Comparison of ENCODE assay signal across 14 cellular contexts in genomic region chr12:51589060-51589459, GRCh38.
"Had no signal": no experiment of that assay in that cellular context is flagged by ENCODE, and none has a peak within 500 bp of the region (broad histone marks: within the 10 kb centered on the region; RNA-seq: fewer than 3 reads in every experiment).

No MANE protein-coding gene starts in this region.

- H3K9me3 Mint-ChIP-seq: activated CD4-positive, alpha-beta memory T cell treated with anti-CD3 and anti-CD28 coated beads, Interleukin-2, amount 10 ng/mL, durations not matched to agents 7 days and 5 days; activated naive CD4-positive, alpha-beta T cell treated with anti-CD3 and anti-CD28 coated beads, Interleukin-2, amount 10 ng/mL, durations not matched to agents 7 days and 5 days; dendritic cell treated with granulocyte-macrophage colony-stimulating factor and Interleukin-4, amounts not matched to agents 40 ng/mL and 50 ng/mL, for 4 days; endodermal cell had no signal

- ATAC-seq: esophagus mucosa; lower lobe of right lung; naive thymus-derived CD4-positive, alpha-beta T cell; sciatic nerve had no signal

- H3K36me3 ChIP-seq: brain microvascular endothelial cell, lower lobe of right lung had no signal

- H3K9me3 ChIP-seq: lower lobe of right lung had no signal

- H3K36me3 Mint-ChIP-seq: activated naive CD4-positive, alpha-beta T cell treated with anti-CD3 and anti-CD28 coated beads, Interleukin-2, amount 10 ng/mL, durations not matched to agents 7 days and 5 days had no signal

- DNase-seq: activated CD4-positive, alpha-beta memory T cell treated with anti-CD3 and anti-CD28 coated beads, Interleukin-2, amount 10 ng/mL, durations not matched to agents 7 days and 5 days; activated CD8-positive, alpha-beta memory T cell treated with anti-CD3 and anti-CD28 coated beads, Interleukin-2, amount 50 U/mL, for 4 hours; activated naive CD4-positive, alpha-beta T cell treated with anti-CD3 and anti-CD28 coated beads, Interleukin-2, amount 10 ng/mL, durations not matched to agents 7 days and 5 days; brain microvascular endothelial cell; endodermal cell; glutamatergic neuron; lower lobe of right lung; naive thymus-derived CD4-positive, alpha-beta T cell; stimulated activated naive CD4-positive, alpha-beta T cell treated with Interleukin-2 at 50 U/mL for 16 hours; SW 1271; trophoblast cell had no signal

- H3K4me3 ChIP-seq: lower lobe of right lung had no signal

- H3K27ac ChIP-seq: brain microvascular endothelial cell, lower lobe of right lung had no signal

- H3K4me3 Mint-ChIP-seq: dendritic cell treated with granulocyte-macrophage colony-stimulating factor and Interleukin-4, amounts not matched to agents 40 ng/mL and 50 ng/mL, for 4 days had no signal

- H3K27ac Mint-ChIP-seq: activated CD4-positive, alpha-beta memory T cell treated with anti-CD3 and anti-CD28 coated beads, Interleukin-2, amount 10 ng/mL, durations not matched to agents 7 days and 5 days; activated naive CD4-positive, alpha-beta T cell treated with anti-CD3 and anti-CD28 coated beads, Interleukin-2, amount 10 ng/mL, durations not matched to agents 7 days and 5 days; dendritic cell treated with granulocyte-macrophage colony-stimulating factor and Interleukin-4, amounts not matched to agents 40 ng/mL and 50 ng/mL, for 4 days; endodermal cell; naive thymus-derived CD4-positive, alpha-beta T cell had no signal
